In the genomic region with DNA sequence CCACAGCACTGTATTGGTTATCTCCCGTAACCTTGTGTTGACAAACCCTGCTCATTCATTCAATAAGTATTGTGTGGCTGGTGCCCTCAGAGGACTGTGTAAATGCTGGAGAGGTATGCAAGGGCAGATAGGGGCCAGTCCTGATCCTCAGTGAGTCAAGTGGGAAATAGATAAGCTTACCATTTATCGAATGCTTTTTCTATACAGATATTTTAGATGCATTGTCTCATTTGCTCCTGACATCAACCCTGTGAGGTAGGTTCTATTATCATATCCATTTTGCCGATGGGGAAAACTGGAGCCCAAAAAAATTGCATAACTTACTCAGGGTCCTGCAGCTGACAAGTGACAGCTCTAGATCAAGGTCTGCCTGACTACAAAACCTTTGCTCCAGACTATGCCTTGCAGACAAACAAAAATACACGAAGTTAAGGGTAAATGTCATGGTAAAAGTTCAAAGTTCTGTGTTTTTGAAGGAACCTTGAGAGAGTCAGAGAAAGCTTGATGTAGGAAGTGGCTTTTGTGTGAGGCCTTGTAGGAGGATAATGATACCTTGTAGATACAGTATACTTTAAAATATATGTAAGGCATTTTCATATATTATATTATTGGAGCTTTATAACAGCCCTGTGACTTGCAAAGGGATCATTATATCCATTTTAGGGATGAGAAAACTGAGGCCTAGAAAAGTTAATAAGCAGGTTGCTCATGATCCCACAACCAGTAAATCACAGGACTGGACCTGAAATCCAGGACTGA, we compare ENCODE assay signal across 1 cellular context.
TF ChIP-seq lines count a peak whose summit lies in the region.

No MANE protein-coding gene starts in this region.

TF ChIP-seq in K562, 482 proteins besides CTCF, POLR2A, EP300 and RAD21 (continued from another document):
- TF ChIP-seq, protein P1, sequence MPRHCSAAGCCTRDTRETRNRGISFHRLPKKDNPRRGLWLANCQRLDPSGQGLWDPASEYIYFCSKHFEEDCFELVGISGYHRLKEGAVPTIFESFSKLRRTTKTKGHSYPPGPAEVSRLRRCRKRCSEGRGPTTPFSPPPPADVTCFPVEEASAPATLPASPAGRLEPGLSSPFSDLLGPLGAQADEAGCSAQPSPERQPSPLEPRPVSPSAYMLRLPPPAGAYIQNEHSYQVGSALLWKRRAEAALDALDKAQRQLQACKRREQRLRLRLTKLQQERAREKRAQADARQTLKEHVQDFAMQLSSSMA (CRISPR knock-in tag; IDR thresholded peaks at IDR 0.05) = no peak
- TF ChIP-seq FOXA3 (CRISPR knock-in tag; conservative IDR thresholded peaks at IDR 0.05 in 1 of 2, IDR thresholded peaks at IDR 0.05 in 1 of 2) (peak in 1 of 2 experiments; percentile 95; a peak in 2 of 4 replicates), ZNF197 (CRISPR knock-in tag; IDR thresholded peaks at IDR 0.05; ENCODE audit: low read depth) (no peak), CREM (IDR thresholded peaks at IDR 0.05; ENCODE audit: low read depth) (0 out of 2 replicates have a peak, but pooled peaks have one; percentile 14), TAL1 (IDR thresholded peaks at IDR 0.05) (peak; percentile 82), CSDE1 (IDR thresholded peaks at IDR 0.05) (no peak), TCF3 (CRISPR knock-in tag; IDR thresholded peaks at IDR 0.05) (peak; percentile 11; the same call in 1 of the 2 replicates), RB1 (IDR thresholded peaks at IDR 0.05; ENCODE audit: low read depth) (no peak), SMARCA4 (IDR thresholded peaks at IDR 0.05) (peak; percentile 17; the same call in 1 of the 2 replicates), NCOR1 (IDR thresholded peaks at IDR 0.05) (peak; percentile 62; the same call in 1 of the 2 replicates), ELF4 (CRISPR knock-in tag; IDR thresholded peaks at IDR 0.05) (no peak), FOXK2 (conservative IDR thresholded peaks at IDR 0.05 in 1 of 2, IDR thresholded peaks at IDR 0.05 in 1 of 2; ENCODE audit: low read depth in 2 of 2) (no peak), SOX6 (IDR thresholded peaks at IDR 0.05) (peak; percentile 87), HLTF (IDR thresholded peaks at IDR 0.05) (no peak), POLR3A (IDR thresholded peaks at IDR 0.05; ENCODE audit: borderline replicate concordance, extremely low read depth, insufficient read depth, insufficient read length) (no peak), FOSL1 (tag; conservative IDR thresholded peaks at IDR 0.05) (peak; percentile 35; the same call in 1 of the 2 replicates), ZFX (CRISPR knock-in tag; IDR thresholded peaks at IDR 0.05) (no peak), POLR2H (tag; IDR thresholded peaks at IDR 0.05; ENCODE audit: low read depth) (no peak), NCOA2 (IDR thresholded peaks at IDR 0.05; ENCODE audit: partially characterized antibody in 2 of 2) (no peak), ILK (tag; IDR thresholded peaks at IDR 0.05; ENCODE audit: borderline replicate concordance, low read depth) (no peak), U2AF1 (optimal IDR thresholded peaks at IDR 0.05; ENCODE audit: low read depth, low read length) (no peak), EGR1 (conservative IDR thresholded peaks at IDR 0.05) (no peak), DMBX1 (CRISPR knock-in tag; IDR thresholded peaks at IDR 0.05; ENCODE audit: borderline replicate concordance) (no peak), JUN (IDR thresholded peaks at IDR 0.05; ENCODE audit: borderline replicate concordance, low read depth, low read length) (no peak), JUN (CRISPR knock-in tag; IDR thresholded peaks at IDR 0.05; ENCODE audit: borderline replicate concordance) (no peak), CXXC5 (CRISPR knock-in tag; IDR thresholded peaks at IDR 0.05) (no peak), TEAD4 (IDR thresholded peaks at IDR 0.05; ENCODE audit: low read length) (peak; percentile 85), TEAD4 (CRISPR knock-in tag; IDR thresholded peaks at IDR 0.05; ENCODE audit: borderline replicate concordance) (no peak), FOXA1 (IDR thresholded peaks at IDR 0.05; ENCODE audit: borderline replicate concordance) (no peak), ZNF830 (CRISPR knock-in tag; IDR thresholded peaks at IDR 0.05) (no peak), PRMT5 (CRISPR knock-in tag; IDR thresholded peaks at IDR 0.05) (no peak), ZNF695 (CRISPR knock-in tag; IDR thresholded peaks at IDR 0.05) (no peak), TFAM (CRISPR knock-in tag; conservative IDR thresholded peaks at IDR 0.05) (no peak), COPS2 (conservative IDR thresholded peaks at IDR 0.05) (no peak), ZNF3 (CRISPR knock-in tag; IDR thresholded peaks at IDR 0.05) (no peak), NR3C1 (CRISPR knock-in tag; IDR thresholded peaks at IDR 0.05) (no peak)
- TF ChIP-seq, protein P2, sequence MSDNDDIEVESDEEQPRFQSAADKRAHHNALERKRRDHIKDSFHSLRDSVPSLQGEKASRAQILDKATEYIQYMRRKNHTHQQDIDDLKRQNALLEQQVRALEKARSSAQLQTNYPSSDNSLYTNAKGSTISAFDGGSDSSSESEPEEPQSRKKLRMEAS (CRISPR knock-in tag; IDR thresholded peaks at IDR 0.05) = no peak
- TF ChIP-seq, protein P3, sequence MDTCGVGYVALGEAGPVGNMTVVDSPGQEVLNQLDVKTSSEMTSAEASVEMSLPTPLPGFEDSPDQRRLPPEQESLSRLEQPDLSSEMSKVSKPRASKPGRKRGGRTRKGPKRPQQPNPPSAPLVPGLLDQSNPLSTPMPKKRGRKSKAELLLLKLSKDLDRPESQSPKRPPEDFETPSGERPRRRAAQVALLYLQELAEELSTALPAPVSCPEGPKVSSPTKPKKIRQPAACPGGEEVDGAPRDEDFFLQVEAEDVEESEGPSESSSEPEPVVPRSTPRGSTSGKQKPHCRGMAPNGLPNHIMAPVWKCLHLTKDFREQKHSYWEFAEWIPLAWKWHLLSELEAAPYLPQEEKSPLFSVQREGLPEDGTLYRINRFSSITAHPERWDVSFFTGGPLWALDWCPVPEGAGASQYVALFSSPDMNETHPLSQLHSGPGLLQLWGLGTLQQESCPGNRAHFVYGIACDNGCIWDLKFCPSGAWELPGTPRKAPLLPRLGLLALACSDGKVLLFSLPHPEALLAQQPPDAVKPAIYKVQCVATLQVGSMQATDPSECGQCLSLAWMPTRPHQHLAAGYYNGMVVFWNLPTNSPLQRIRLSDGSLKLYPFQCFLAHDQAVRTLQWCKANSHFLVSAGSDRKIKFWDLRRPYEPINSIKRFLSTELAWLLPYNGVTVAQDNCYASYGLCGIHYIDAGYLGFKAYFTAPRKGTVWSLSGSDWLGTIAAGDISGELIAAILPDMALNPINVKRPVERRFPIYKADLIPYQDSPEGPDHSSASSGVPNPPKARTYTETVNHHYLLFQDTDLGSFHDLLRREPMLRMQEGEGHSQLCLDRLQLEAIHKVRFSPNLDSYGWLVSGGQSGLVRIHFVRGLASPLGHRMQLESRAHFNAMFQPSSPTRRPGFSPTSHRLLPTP (IDR thresholded peaks at IDR 0.05; ENCODE audit: borderline replicate concordance, extremely low read depth, insufficient read length) = no peak
- TF ChIP-seq, protein P4, sequence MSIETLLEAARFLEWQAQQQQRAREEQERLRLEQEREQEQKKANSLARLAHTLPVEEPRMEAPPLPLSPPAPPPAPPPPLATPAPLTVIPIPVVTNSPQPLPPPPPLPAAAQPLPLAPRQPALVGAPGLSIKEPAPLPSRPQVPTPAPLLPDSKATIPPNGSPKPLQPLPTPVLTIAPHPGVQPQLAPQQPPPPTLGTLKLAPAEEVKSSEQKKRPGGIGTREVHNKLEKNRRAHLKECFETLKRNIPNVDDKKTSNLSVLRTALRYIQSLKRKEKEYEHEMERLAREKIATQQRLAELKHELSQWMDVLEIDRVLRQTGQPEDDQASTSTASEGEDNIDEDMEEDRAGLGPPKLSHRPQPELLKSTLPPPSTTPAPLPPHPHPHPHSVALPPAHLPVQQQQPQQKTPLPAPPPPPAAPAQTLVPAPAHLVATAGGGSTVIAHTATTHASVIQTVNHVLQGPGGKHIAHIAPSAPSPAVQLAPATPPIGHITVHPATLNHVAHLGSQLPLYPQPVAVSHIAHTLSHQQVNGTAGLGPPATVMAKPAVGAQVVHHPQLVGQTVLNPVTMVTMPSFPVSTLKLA (conservative IDR thresholded peaks at IDR 0.05) = no peak
- TF ChIP-seq, protein P5, sequence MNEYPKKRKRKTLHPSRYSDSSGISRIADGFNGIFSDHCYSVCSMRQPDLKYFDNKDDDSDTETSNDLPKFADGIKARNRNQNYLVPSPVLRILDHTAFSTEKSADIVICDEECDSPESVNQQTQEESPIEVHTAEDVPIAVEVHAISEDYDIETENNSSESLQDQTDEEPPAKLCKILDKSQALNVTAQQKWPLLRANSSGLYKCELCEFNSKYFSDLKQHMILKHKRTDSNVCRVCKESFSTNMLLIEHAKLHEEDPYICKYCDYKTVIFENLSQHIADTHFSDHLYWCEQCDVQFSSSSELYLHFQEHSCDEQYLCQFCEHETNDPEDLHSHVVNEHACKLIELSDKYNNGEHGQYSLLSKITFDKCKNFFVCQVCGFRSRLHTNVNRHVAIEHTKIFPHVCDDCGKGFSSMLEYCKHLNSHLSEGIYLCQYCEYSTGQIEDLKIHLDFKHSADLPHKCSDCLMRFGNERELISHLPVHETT (CRISPR knock-in tag; conservative IDR thresholded peaks at IDR 0.05 in 1 of 2, IDR thresholded peaks at IDR 0.05 in 1 of 2) = no peak
- TF ChIP-seq, protein P6, sequence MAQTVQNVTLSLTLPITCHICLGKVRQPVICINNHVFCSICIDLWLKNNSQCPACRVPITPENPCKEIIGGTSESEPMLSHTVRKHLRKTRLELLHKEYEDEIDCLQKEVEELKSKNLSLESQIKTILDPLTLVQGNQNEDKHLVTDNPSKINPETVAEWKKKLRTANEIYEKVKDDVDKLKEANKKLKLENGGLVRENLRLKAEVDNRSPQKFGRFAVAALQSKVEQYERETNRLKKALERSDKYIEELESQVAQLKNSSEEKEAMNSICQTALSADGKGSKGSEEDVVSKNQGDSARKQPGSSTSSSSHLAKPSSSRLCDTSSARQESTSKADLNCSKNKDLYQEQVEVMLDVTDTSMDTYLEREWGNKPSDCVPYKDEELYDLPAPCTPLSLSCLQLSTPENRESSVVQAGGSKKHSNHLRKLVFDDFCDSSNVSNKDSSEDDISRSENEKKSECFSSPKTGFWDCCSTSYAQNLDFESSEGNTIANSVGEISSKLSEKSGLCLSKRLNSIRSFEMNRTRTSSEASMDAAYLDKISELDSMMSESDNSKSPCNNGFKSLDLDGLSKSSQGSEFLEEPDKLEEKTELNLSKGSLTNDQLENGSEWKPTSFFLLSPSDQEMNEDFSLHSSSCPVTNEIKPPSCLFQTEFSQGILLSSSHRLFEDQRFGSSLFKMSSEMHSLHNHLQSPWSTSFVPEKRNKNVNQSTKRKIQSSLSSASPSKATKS (CRISPR knock-in tag; IDR thresholded peaks at IDR 0.05) = no peak
- TF ChIP-seq, protein P7, sequence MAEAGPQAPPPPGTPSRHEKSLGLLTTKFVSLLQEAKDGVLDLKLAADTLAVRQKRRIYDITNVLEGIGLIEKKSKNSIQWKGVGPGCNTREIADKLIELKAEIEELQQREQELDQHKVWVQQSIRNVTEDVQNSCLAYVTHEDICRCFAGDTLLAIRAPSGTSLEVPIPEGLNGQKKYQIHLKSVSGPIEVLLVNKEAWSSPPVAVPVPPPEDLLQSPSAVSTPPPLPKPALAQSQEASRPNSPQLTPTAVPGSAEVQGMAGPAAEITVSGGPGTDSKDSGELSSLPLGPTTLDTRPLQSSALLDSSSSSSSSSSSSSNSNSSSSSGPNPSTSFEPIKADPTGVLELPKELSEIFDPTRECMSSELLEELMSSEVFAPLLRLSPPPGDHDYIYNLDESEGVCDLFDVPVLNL (CRISPR knock-in tag; IDR thresholded peaks at IDR 0.05; ENCODE audit: low read depth) = no peak
- TF ChIP-seq, protein P8, sequence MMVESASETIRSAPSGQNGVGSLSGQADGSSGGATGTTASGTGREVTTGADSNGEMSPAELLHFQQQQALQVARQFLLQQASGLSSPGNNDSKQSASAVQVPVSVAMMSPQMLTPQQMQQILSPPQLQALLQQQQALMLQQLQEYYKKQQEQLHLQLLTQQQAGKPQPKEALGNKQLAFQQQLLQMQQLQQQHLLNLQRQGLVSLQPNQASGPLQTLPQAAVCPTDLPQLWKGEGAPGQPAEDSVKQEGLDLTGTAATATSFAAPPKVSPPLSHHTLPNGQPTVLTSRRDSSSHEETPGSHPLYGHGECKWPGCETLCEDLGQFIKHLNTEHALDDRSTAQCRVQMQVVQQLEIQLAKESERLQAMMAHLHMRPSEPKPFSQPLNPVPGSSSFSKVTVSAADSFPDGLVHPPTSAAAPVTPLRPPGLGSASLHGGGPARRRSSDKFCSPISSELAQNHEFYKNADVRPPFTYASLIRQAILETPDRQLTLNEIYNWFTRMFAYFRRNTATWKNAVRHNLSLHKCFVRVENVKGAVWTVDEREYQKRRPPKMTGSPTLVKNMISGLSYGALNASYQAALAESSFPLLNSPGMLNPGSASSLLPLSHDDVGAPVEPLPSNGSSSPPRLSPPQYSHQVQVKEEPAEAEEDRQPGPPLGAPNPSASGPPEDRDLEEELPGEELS (CRISPR knock-in tag; IDR thresholded peaks at IDR 0.05; ENCODE audit: borderline replicate concordance) = no peak
- TF ChIP-seq, protein P9, sequence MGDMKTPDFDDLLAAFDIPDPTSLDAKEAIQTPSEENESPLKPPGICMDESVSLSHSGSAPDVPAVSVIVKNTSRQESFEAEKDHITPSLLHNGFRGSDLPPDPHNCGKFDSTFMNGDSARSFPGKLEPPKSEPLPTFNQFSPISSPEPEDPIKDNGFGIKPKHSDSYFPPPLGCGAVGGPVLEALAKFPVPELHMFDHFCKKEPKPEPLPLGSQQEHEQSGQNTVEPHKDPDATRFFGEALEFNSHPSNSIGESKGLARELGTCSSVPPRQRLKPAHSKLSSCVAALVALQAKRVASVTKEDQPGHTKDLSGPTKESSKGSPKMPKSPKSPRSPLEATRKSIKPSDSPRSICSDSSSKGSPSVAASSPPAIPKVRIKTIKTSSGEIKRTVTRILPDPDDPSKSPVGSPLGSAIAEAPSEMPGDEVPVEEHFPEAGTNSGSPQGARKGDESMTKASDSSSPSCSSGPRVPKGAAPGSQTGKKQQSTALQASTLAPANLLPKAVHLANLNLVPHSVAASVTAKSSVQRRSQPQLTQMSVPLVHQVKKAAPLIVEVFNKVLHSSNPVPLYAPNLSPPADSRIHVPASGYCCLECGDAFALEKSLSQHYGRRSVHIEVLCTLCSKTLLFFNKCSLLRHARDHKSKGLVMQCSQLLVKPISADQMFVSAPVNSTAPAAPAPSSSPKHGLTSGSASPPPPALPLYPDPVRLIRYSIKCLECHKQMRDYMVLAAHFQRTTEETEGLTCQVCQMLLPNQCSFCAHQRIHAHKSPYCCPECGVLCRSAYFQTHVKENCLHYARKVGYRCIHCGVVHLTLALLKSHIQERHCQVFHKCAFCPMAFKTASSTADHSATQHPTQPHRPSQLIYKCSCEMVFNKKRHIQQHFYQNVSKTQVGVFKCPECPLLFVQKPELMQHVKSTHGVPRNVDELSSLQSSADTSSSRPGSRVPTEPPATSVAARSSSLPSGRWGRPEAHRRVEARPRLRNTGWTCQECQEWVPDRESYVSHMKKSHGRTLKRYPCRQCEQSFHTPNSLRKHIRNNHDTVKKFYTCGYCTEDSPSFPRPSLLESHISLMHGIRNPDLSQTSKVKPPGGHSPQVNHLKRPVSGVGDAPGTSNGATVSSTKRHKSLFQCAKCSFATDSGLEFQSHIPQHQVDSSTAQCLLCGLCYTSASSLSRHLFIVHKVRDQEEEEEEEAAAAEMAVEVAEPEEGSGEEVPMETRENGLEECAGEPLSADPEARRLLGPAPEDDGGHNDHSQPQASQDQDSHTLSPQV (IDR thresholded peaks at IDR 0.05) = no peak
